1 cellular context compared by ENCODE assay signal in the genomic region with DNA sequence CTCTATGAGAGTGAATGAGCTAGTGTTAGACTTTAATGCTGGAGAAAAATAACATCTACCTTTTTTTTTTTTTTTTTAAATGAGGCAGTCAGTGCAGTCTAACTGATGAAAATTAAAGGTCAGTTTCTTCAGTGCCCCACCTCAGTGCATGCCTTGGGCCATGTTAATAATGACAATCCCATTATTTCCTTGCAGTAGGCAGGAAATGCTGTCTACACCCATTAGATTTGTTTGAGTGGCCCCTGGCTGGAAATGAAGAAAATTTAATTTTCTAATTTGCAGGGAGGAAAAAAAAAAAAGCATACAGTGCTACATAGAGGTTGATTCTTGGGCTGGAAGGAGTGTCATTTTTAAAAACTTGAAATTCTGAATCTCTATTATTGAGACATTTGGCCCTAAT.
TF ChIP-seq lines count a peak whose summit lies in the region.

No MANE protein-coding gene starts in this region.

TF ChIP-seq in SK-N-SH, 30 proteins besides CTCF, POLR2A, EP300 and RAD21 (continued from another document):
- TF ChIP-seq, protein P1, sequence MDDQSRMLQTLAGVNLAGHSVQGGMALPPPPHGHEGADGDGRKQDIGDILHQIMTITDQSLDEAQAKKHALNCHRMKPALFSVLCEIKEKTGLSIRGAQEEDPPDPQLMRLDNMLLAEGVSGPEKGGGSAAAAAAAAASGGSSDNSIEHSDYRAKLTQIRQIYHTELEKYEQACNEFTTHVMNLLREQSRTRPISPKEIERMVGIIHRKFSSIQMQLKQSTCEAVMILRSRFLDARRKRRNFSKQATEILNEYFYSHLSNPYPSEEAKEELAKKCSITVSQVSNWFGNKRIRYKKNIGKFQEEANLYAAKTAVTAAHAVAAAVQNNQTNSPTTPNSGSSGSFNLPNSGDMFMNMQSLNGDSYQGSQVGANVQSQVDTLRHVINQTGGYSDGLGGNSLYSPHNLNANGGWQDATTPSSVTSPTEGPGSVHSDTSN (IDR thresholded peaks at IDR 0.05) = no peak
- no peak for TF ChIP-seq TAF1 (IDR thresholded peaks at IDR 0.05; ENCODE audit: borderline replicate concordance, low read depth, low read length)
- TF ChIP-seq ELF1 (IDR thresholded peaks at IDR 0.05) = no peak
- TF ChIP-seq FOXM1 (IDR thresholded peaks at IDR 0.05; ENCODE audit: low read depth) = no peak
- no peak for TF ChIP-seq MAX (IDR thresholded peaks at IDR 0.05; ENCODE audit: low read depth)
- 0 out of 2 replicates have a peak, but pooled peaks have one; percentile 28 for TF ChIP-seq RCOR1 (IDR thresholded peaks at IDR 0.05; ENCODE audit: low read length)
- TF ChIP-seq NFIC (IDR thresholded peaks at IDR 0.05; ENCODE audit: borderline replicate concordance) = no peak
TF ChIP-seq in SK-N-SH: peak in this region for 2.
